Comparison of ENCODE assay signal across 8 cellular contexts in genomic region chr19:2328401-2329161, GRCh38. TPM values are rescaled to one million over a fixed set of nuclear protein-coding genes. Genes with fewer than 3 reads are reported as not detected.
DNase-seq lines count a peak whose midpoint lies in the region; ATAC-seq and TF ChIP-seq lines count a peak whose summit lies in the region.

TSS of gene LSM7 (minus strand) at chr19:2328586. CDS start at chr19:2328566, 20 bp downstream.
TSS of gene SPPL2B (plus strand) at chr19:2328684. CDS start at chr19:2328710, 26 bp downstream.

- peak; percentile 86 for TF ChIP-seq POLR2A in erythroblast (IDR thresholded peaks at IDR 0.05; ENCODE audit: low read length)

- peak; percentile 91 to 93 (median 91) for DNase-seq in CD4-positive, CD25-positive, alpha-beta regulatory T cell
- DNase-seq in HuH-7.5 (ENCODE audit: low spot score), result peak; percentile 99
- DNase-seq in activated T-cell treated with anti-CD3 and anti-CD28 coated beads, Interleukin-2, amount 50 U/mL, for 1 hour, result peak; percentile 95
- peak; percentile 94 to 97 for DNase-seq in erythroblast (lab: John Stamatoyannopoulos, UW)
- DNase-seq in stimulated activated CD8-positive, alpha-beta memory T cell treated with anti-CD3 and anti-CD28 coated beads, Interleukin-4, amount 100 ng/mL, for 4 hours (ENCODE audit: low read depth in 2 of 2, low spot score in 1 of 2), result peak; percentile 76 to 84

- peak; percentile 79 to 85 for ATAC-seq in CD4-positive, CD25-positive, alpha-beta regulatory T cell (ENCODE audit: low read depth in 2 of 2)
- ATAC-seq in GM19467 (IDR thresholded peaks at IDR 0.05; ENCODE audit: unreplicated experiment), result peak; percentile 55

- H3K9me3 ChIP-seq in CD4-positive, CD25-positive, alpha-beta regulatory T cell (ENCODE audit: control insufficient read depth in 2 of 2, low read length in 2 of 2), result no peaks in the 10 kb centered on the region
- no peaks in the 10 kb centered on the region for H3K9me3 ChIP-seq in mucosa of stomach (ENCODE audit: control insufficient read depth, low read length)

- peaks cover 28% of the 10 kb centered on the region for H3K4me1 ChIP-seq in CD4-positive, CD25-positive, alpha-beta regulatory T cell (ENCODE audit: control insufficient read depth, insufficient read depth, low read length, poor library complexity, severe bottlenecking)
- H3K4me1 ChIP-seq in mucosa of stomach (ENCODE audit: control insufficient read depth, insufficient read depth, low read length), result peaks cover 47% of the 10 kb centered on the region

- peaks cover 8% of the 10 kb centered on the region for H3K36me3 ChIP-seq in CD4-positive, CD25-positive, alpha-beta regulatory T cell (ENCODE audit: control insufficient read depth, insufficient read depth, low read length)
- no peaks in the 10 kb centered on the region for H3K36me3 ChIP-seq in mucosa of stomach (ENCODE audit: control insufficient read depth, insufficient read depth, low read length)

- H3K4me3 Mint-ChIP-seq in CD4-positive, CD25-positive, alpha-beta regulatory T cell, result peak within 1 kb of the TSS; percentile 92 to 99 (median 99)

- peak within 1 kb of the TSS; percentile 80 for H3K27ac ChIP-seq in CD4-positive, CD25-positive, alpha-beta regulatory T cell (ENCODE audit: insufficient read depth, low read length, poor library complexity, severe bottlenecking)

- H3K9me3 Mint-ChIP-seq in CD4-positive, CD25-positive, alpha-beta regulatory T cell, result no peaks in the 10 kb centered on the region

- peak within 1 kb of the TSS; percentile 90 for H3K9ac ChIP-seq in mucosa of stomach (ENCODE audit: low read length)

- peak within 1 kb of the TSS; percentile 93 to 99 (median 99) for H3K27ac Mint-ChIP-seq in CD4-positive, CD25-positive, alpha-beta regulatory T cell

- peaks cover 5 to 68% (median 33%) of the 10 kb centered on the region in 4 donors for H3K4me1 Mint-ChIP-seq in CD4-positive, CD25-positive, alpha-beta regulatory T cell

- peak within 1 kb of the TSS; percentile 87 for H3K4me3 ChIP-seq in CD4-positive, CD25-positive, alpha-beta regulatory T cell (ENCODE audit: low read depth, low read length)
- peak within 1 kb of the TSS; percentile 80 for H3K4me3 ChIP-seq in mucosa of stomach (ENCODE audit: low read length)

- H3K27me3 Mint-ChIP-seq in CD4-positive, CD25-positive, alpha-beta regulatory T cell, result no peaks in the 10 kb centered on the region

- no peaks in the 10 kb centered on the region for H3K27me3 ChIP-seq in CD4-positive, CD25-positive, alpha-beta regulatory T cell (ENCODE audit: control insufficient read depth, insufficient read depth, low read length)
- H3K27me3 ChIP-seq in mucosa of stomach (ENCODE audit: control insufficient read depth, insufficient read depth, low read length), result no peaks in the 10 kb centered on the region

- H3K36me3 Mint-ChIP-seq in CD4-positive, CD25-positive, alpha-beta regulatory T cell, result peaks cover 17% of the 10 kb centered on the region

TF ChIP-seq in PFSK-1, 5 proteins besides CTCF, POLR2A, EP300 and RAD21:
- peak; percentile 91 for TF ChIP-seq POLR2AphosphoS5 (IDR thresholded peaks at IDR 0.05; ENCODE audit: low read depth, low read length)
- TF ChIP-seq FOXP2 (optimal IDR thresholded peaks at IDR 0.05; ENCODE audit: borderline replicate concordance, extremely low read depth, extremely low read length, insufficient read depth), result peak; percentile 86
- TF ChIP-seq SIN3A (IDR thresholded peaks at IDR 0.05; ENCODE audit: borderline replicate concordance, insufficient read depth, low read length), result 0 out of 2 replicates have a peak, but pooled peaks have one; percentile 78
- TF ChIP-seq REST (IDR thresholded peaks at IDR 0.05; ENCODE audit: insufficient read depth in 1 of 2, low read depth in 2 of 2, low read length in 2 of 2), result peak in 1 of 2 experiments; percentile 68; a peak in 2 of 4 replicates
- peak; percentile 94 for TF ChIP-seq TAF1 (IDR thresholded peaks at IDR 0.05; ENCODE audit: borderline replicate concordance, insufficient read depth, low read length)

RNA-seq across cellular contexts. Expression of gene LSM7, which starts in this region (rescaled TPM):
- 83.9 TPM for total RNA-seq in CD4-positive, CD25-positive, alpha-beta regulatory T cell
- polyA plus RNA-seq in CD4-positive, CD25-positive, alpha-beta regulatory T cell, result 100 to 1,000 TPM; 146 to 187 (median 169) TPM
- polyA plus RNA-seq in PFSK-1 (2012; ENCODE audit: insufficient read length, low read depth), result 374 TPM

RNA-seq across cellular contexts. Expression of gene SPPL2B, which starts in this region (rescaled TPM):
- 69.7 TPM for total RNA-seq in CD4-positive, CD25-positive, alpha-beta regulatory T cell
- polyA plus RNA-seq in CD4-positive, CD25-positive, alpha-beta regulatory T cell, result 1 to 10 TPM; 4.3 to 7.4 (median 6.3) TPM
- 105 TPM for polyA plus RNA-seq in PFSK-1 (2012; ENCODE audit: insufficient read length, low read depth)

Comparison
In these comparisons a context has a peak if more than half of its experiments do, and no peak if none do; other contexts are left out.
1. Peak in every context shown above with its lines: DNase-seq, ATAC-seq, H3K4me3 ChIP-seq and H3K27ac ChIP-seq.